In the genomic region with DNA sequence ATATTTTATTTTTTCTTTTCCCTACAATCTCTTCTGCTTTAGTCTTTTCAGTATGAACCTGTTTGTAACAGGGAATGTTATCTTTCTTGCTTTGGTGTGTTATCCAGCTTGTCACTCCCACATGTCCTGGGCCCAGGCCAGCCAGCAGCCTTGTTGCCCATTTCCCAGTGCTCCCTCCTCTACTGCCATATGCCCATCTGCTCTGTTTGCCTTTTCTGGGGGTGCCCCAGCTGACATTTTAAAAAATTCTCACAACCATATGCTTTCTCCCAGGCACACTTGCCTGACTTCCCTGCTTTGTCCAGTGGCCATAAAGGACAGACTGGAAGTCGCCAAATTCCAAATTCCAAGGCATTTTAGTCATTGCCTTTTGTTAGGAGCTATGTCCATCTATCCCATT, we compare ENCODE assay signal across 30 cellular contexts. TPM values are rescaled to one million over a fixed set of nuclear protein-coding genes. Genes with fewer than 3 reads are reported as not detected.
"Had no signal": no experiment of that assay in that cellular context is flagged by ENCODE, and none has a peak within 500 bp of the region (broad histone marks: within the 10 kb centered on the region; RNA-seq: fewer than 3 reads in every experiment).

No MANE protein-coding gene starts in this region.

- H3K4me3 Mint-ChIP-seq: activated B cell treated with CpG ODN at 0.5 μM for 24 hours; activated CD8-positive, alpha-beta T cell treated with anti-CD3 and anti-CD28 coated beads for 36 hours; activated T-cell treated with anti-CD3 and anti-CD28 coated beads, Interleukin-2, amount 50 U/mL, for 72 hours; immature natural killer cell; mesothelial cell of epicardium; naive B cell; nephron progenitor cell; T-helper 2 cell treated with Interferon-gamma antibody and Interleukin-4, amounts not matched to agents 5 μg/mL and 100 μg/mL, for 36 hours had no signal

- DNase-seq: activated B cell treated with CpG ODN at 0.5 μM for 24 hours; activated CD4-positive, alpha-beta T cell treated with anti-CD3 and anti-CD28 coated beads, Interleukin-2, amount 50 U/mL, for 1 hour; activated CD8-positive, alpha-beta T cell treated with anti-CD3 and anti-CD28 coated beads for 36 hours; activated naive CD4-positive, alpha-beta T cell; activated T-cell treated with anti-CD3 and anti-CD28 coated beads for 4 hours; activated T-cell treated with anti-CD3 and anti-CD28 coated beads, Interleukin-2, amount 50 U/mL, for 72 hours; adrenal gland; aorta; brain microvascular endothelial cell; dermis blood vessel endothelial cell; effector CD8-positive, alpha-beta T cell; head of caudate nucleus; immature natural killer cell; kidney; naive B cell; nephron progenitor cell; retina; small intestine; stimulated activated CD4-positive, alpha-beta T cell treated with anti-CD3 and anti-CD28 coated beads, Interleukin-1b, Interleukin-23, amount 100 ng/mL, for 48 hours; stimulated activated naive CD4-positive, alpha-beta T cell treated with Interleukin-2 at 50 U/mL for 16 hours; transverse colon had no signal

- H3K9me3 Mint-ChIP-seq: activated B cell treated with CpG ODN at 0.5 μM for 24 hours; activated CD8-positive, alpha-beta T cell treated with anti-CD3 and anti-CD28 coated beads for 36 hours; activated naive CD4-positive, alpha-beta T cell treated with anti-CD3 and anti-CD28 coated beads, Interleukin-2, amount 50 U/mL, for 72 hours; activated T-cell treated with anti-CD3 and anti-CD28 coated beads, Interleukin-2, amount 50 U/mL, for 72 hours; immature natural killer cell; mesothelial cell of epicardium; naive B cell; nephron progenitor cell; T-helper 2 cell treated with Interferon-gamma antibody and Interleukin-4, amounts not matched to agents 5 μg/mL and 100 μg/mL, for 36 hours had no signal

- H3K36me3 ChIP-seq: adrenal gland, brain microvascular endothelial cell, gastroesophageal sphincter, neutrophil, prostate gland, transverse colon had no signal

- ATAC-seq: gastroesophageal sphincter, sciatic nerve had no signal

- H3K4me3 ChIP-seq: adrenal gland, gastroesophageal sphincter, prostate gland, transverse colon had no signal

- H3K27ac ChIP-seq: adrenal gland, brain microvascular endothelial cell, gastroesophageal sphincter, neutrophil, prostate gland, transverse colon had no signal

- H3K27me3 ChIP-seq: adrenal gland, brain microvascular endothelial cell, gastroesophageal sphincter, neutrophil, transverse colon had no signal

- H3K4me1 Mint-ChIP-seq: mesothelial cell of epicardium had no signal

- H3K27me3 Mint-ChIP-seq: activated B cell treated with CpG ODN at 0.5 μM for 24 hours; activated CD8-positive, alpha-beta T cell treated with anti-CD3 and anti-CD28 coated beads for 36 hours; naive B cell had no signal

- H3K9me3 ChIP-seq: adrenal gland, gastroesophageal sphincter, neutrophil, prostate gland, transverse colon had no signal

- H3K36me3 Mint-ChIP-seq: immature natural killer cell, mesothelial cell of epicardium had no signal

- H3K4me1 ChIP-seq: adrenal gland, gastroesophageal sphincter, prostate gland, transverse colon had no signal

- H3K27ac Mint-ChIP-seq: activated B cell treated with CpG ODN at 0.5 μM for 24 hours; activated CD8-positive, alpha-beta T cell treated with anti-CD3 and anti-CD28 coated beads for 36 hours; activated naive CD4-positive, alpha-beta T cell treated with anti-CD3 and anti-CD28 coated beads, Interleukin-2, amount 50 U/mL, for 72 hours; activated T-cell treated with anti-CD3 and anti-CD28 coated beads, Interleukin-2, amount 50 U/mL, for 72 hours; immature natural killer cell; mesothelial cell of epicardium; nephron progenitor cell had no signal

RNA-seq across cellular contexts. Expression of a gene that starts 45.9 kb away (rescaled TPM):
- total RNA-seq: dermis blood vessel endothelial cell, fibroblast of lung, osteocyte had no signal
- polyA plus RNA-seq: aorta, immature natural killer cell had no signal
